8 cellular contexts compared by ENCODE assay signal in genomic region chr6:26596579-26597388, GRCh38. TPM values are rescaled to one million over a fixed set of nuclear protein-coding genes. Genes with fewer than 3 reads are reported as not detected.
DNase-seq lines count a peak whose midpoint lies in the region; ATAC-seq and TF ChIP-seq lines count a peak whose summit lies in the region.

ABT1 (plus strand) TSS chr6:26596953; CDS start chr6:26596983, 30 bp downstream.

- ATAC-seq in HG02884 (IDR thresholded peaks at IDR 0.05; ENCODE audit: unreplicated experiment) (peak; percentile 68), left cardiac atrium (peak; percentile 98)

- DNase-seq in GM13977 (ENCODE audit: low spot score) (peak; percentile 94), NCI-H1694 (lab: John Stamatoyannopoulos, UW) (peak; percentile 90), amygdala (lab: John Stamatoyannopoulos, UW) (peak; percentile 86 to 99 (median 96)), left cardiac atrium (peak; percentile 98), posterior vena cava (ENCODE audit: low spot score) (peak; percentile 99), ureter (ENCODE audit: low spot score) (peak; percentile 99)

- TF ChIP-seq CTCF in GM13977 (IDR thresholded peaks at IDR 0.05; ENCODE audit: extremely low read depth, insufficient read depth, missing control alignments), result no peak

- intact Hi-C loops in T-helper 1 cell treated with Interleukin-12 subunit alpha and Interleukin-12 subunit beta and Interleukin-4 antibody, amounts not matched to agents 30 ng/mL and 1 ng/mL, for 36 hours (cut with micrococcal nuclease), result loop anchor here (1.0 to 5.0 kb wide), 18 partner anchors 42 to 1484 kb away; partner anchors contain the start of genes BTN2A1, BTN3A2, ZNF165 and ZNF184
- intact Hi-C loops in left cardiac atrium (cut with DNase I), result loop anchor here in 1 of 2 donors (10.0 kb wide), 1 partner anchor 252 kb away; no protein-coding TSS in a partner anchor
- intact Hi-C loops in posterior vena cava (cut with DNase I), result loop anchor here in 1 of 2 donors (5.0 kb wide), 1 partner anchor 254 kb away; no protein-coding TSS in a partner anchor

- in situ Hi-C loops in GM13977 (cut with MboI; ENCODE audit: low pct_unique_long_range_greater_than_20kb, low sequenced_read_pairs, unreplicated experiment), result no loop called here

RNA-seq across cellular contexts. Expression of gene ABT1, which starts in this region (rescaled TPM):
- 29.0 and 30.3 TPM in 2 replicates for total RNA-seq in T-helper 1 cell treated with Interleukin-12 subunit alpha and Interleukin-12 subunit beta and Interleukin-4 antibody, amounts not matched to agents 30 ng/mL and 1 ng/mL, for 36 hours
- total RNA-seq in left cardiac atrium (10 to 100 TPM in 1 of 2 donors, 1 to 10 TPM in 1; 8.2 to 10.7 TPM), posterior vena cava (10 to 100 TPM; 10.3 to 11.5 TPM), ureter (17.0 TPM)

Comparison
In these comparisons a context has a peak if more than half of its experiments do, and no peak if none do; other contexts are left out.
1. Peak in every context shown above with its lines: DNase-seq and ATAC-seq.